ENCODE assay signal across 1 cellular context in the genomic region with DNA sequence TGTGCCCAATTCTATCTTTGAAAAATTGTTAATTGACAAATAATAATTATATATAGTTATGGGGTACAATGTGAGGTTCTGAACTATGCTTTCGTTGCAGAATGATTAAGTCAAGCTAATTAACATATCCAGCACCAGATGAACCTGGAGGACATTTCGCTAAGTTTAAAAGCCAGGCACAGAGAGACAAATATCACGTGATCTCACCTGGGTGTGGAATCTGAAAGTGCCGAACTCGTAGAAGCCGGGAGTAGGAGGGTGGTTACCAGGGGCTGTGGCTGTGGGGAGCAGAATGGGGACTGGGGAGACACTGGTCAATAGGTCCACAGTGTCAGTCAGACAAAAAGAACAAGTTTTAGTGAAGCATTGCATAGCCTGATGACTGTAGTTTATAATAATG.
TF ChIP-seq lines count a peak whose summit lies in the region.

No MANE protein-coding gene starts in this region.

TF ChIP-seq in K562, 482 proteins besides CTCF, POLR2A, EP300 and RAD21 (continued from another document):
- TF ChIP-seq, protein P1, sequence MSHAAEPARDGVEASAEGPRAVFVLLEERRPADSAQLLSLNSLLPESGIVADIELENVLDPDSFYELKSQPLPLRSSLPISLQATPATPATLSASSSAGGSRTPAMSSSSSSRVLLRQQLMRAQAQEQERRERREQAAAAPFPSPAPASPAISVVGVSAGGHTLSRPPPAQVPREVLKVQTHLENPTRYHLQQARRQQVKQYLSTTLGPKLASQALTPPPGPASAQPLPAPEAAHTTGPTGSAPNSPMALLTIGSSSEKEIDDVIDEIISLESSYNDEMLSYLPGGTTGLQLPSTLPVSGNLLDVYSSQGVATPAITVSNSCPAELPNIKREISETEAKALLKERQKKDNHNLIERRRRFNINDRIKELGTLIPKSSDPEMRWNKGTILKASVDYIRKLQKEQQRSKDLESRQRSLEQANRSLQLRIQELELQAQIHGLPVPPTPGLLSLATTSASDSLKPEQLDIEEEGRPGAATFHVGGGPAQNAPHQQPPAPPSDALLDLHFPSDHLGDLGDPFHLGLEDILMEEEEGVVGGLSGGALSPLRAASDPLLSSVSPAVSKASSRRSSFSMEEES (CRISPR knock-in tag; IDR thresholded peaks at IDR 0.05): peak; percentile 90
- TF ChIP-seq RAD51 (IDR thresholded peaks at IDR 0.05; ENCODE audit: borderline replicate concordance, low read depth) (peak; percentile 56; the same call in 1 of the 2 replicates), ZNF124 (CRISPR knock-in tag; IDR thresholded peaks at IDR 0.05) (no peak)
- TF ChIP-seq, protein P2, sequence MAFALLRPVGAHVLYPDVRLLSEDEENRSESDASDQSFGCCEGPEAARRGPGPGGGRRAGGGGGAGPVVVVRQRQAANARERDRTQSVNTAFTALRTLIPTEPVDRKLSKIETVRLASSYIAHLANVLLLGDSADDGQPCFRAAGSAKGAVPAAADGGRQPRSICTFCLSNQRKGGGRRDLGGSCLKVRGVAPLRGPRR (CRISPR knock-in tag; IDR thresholded peaks at IDR 0.05): no peak
